25 cellular contexts compared by ENCODE assay signal in the genomic region with DNA sequence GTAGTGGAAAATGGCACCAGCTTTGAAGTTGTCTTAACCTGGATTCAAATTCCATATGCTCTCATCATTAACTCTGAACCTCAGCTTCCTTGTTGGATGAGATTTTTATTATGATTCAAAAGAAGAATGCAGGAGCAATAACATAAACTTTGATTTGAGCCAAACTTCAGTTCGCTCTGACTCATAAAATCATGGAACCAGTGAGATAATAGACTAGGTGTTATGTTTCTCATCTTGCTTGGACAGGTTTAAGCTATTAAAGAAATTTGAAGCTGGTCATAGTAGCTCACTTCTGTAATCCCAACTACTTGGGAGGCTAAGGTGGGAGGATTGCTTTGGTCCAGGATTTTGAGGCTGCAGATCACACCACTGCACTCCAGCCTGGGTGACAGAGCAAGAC.
DNase-seq lines count a peak whose midpoint lies in the region; ATAC-seq and TF ChIP-seq lines count a peak whose summit lies in the region.
"Had no signal": no experiment of that assay in that cellular context is flagged by ENCODE, and none has a peak within 500 bp of the region (broad histone marks: within the 10 kb centered on the region; RNA-seq: fewer than 3 reads in every experiment).

No MANE protein-coding gene starts in this region.

- no peaks in the 10 kb centered on the region for H3K27me3 ChIP-seq in IMR-90 (ENCODE audit: control insufficient read depth, insufficient read depth, low read length)
- no peaks in the 10 kb centered on the region for H3K27me3 ChIP-seq in mammary epithelial cell (ENCODE audit: insufficient read depth, low read length)
- H3K27me3 ChIP-seq in WERI-Rb-1 (ENCODE audit: insufficient read depth, low read depth, severe bottlenecking): no peaks in the 10 kb centered on the region
- H3K27me3 ChIP-seq: dorsolateral prefrontal cortex, neural progenitor cell, upper lobe of right lung had no signal

- dilution Hi-C loops in IMR-90 (cut with HindIII; ENCODE audit: low sequenced_read_pairs, unreplicated experiment) (no loop called here), mammary epithelial cell (cut with HindIII; ENCODE audit: low sequenced_read_pairs) (no loop called here)

- DNase-seq in Daoy (ENCODE audit: low read depth) (peak; percentile 4), IMR-90 (peak; percentile 71), mammary epithelial cell (peak; percentile 79), kidney glomerular epithelial cell (lab: John Stamatoyannopoulos, UW) (peak; percentile 18), WERI-Rb-1 (no peak), globus pallidus (ENCODE audit: low spot score) (no peak), AG20443 (ENCODE audit: low spot score) (no peak)
- DNase-seq: activated CD4-positive, alpha-beta memory T cell treated with anti-CD3 and anti-CD28 coated beads, Interleukin-2, amount 10 ng/mL, durations not matched to agents 7 days and 5 days; activated CD4-positive, alpha-beta T cell treated with anti-CD3 and anti-CD28 coated beads for 1 hour; activated CD8-positive, alpha-beta memory T cell treated with anti-CD3 and anti-CD28 coated beads, Interleukin-2, amount 50 U/mL, for 4 hours; activated naive CD4-positive, alpha-beta T cell treated with anti-CD3 and anti-CD28 coated beads for 36 hours; Calu3; dorsolateral prefrontal cortex; immature natural killer cell; left ventricle myocardium superior; NCI-H1048; NCI-H1694 treated with DMSO at 0.1 percent for 48 hours; stimulated activated naive CD4-positive, alpha-beta T cell; T-helper 2 cell; upper lobe of right lung had no signal

- H3K9me3 ChIP-seq in IMR-90 (ENCODE audit: control insufficient read depth, insufficient read depth, low read length): no peaks in the 10 kb centered on the region
- H3K9me3 ChIP-seq in mammary epithelial cell (replicated peaks; ENCODE audit: insufficient read depth, low read length): no peaks in the 10 kb centered on the region
- no peaks in the 10 kb centered on the region for H3K9me3 ChIP-seq in WERI-Rb-1 (ENCODE audit: severe bottlenecking)
- H3K9me3 ChIP-seq: upper lobe of right lung had no signal

- BruUV-seq in IMR-90 (replicated peaks; lab: Mats Ljungman, UMichigan) (no TSS peak), mammary epithelial cell (replicated peaks; lab: Mats Ljungman, UMichigan) (no TSS peak)

- H2AK9ac ChIP-seq in IMR-90 (replicated peaks; ENCODE audit: low read depth, low read length, poor library complexity): no peak overlapping the region

- H3K9ac ChIP-seq in IMR-90 (ENCODE audit: low read depth, low read length): no peak overlapping the region
- no peak overlapping the region for H3K9ac ChIP-seq in mammary epithelial cell (ENCODE audit: insufficient read depth, low read length)
- H3K9ac ChIP-seq: neural progenitor cell, parathyroid adenoma had no signal

- CTCF ChIA-PET in IMR-90 (lab: Yijun Ruan, JAX): no interaction called here
- CTCF ChIA-PET in mammary epithelial cell (lab: Charles Lee; ENCODE audit: low non-redundant PET): interaction anchor here (0.6 to 0.7 kb wide), 2 partner anchors 24 to 271 kb away, joined by 3 read pairs; no protein-coding TSS in a partner anchor

- no peak overlapping the region for H3K27ac ChIP-seq in IMR-90 (ENCODE audit: insufficient read depth, low read length)
- peak overlapping the region; percentile 36 for H3K27ac ChIP-seq in mammary epithelial cell (ENCODE audit: insufficient read depth, low read depth, low read length)
- H3K27ac ChIP-seq in WERI-Rb-1: no peak overlapping the region
- H3K27ac ChIP-seq: dorsolateral prefrontal cortex, neural progenitor cell, parathyroid adenoma, skin epidermis, upper lobe of right lung had no signal

- H4K20me1 ChIP-seq in IMR-90 (ENCODE audit: insufficient read depth, low read length) (no peaks in the 10 kb centered on the region; the same call in 1 of the 2 replicates), mammary epithelial cell (ENCODE audit: insufficient read depth, low read length) (no peaks in the 10 kb centered on the region)

- H2BK120ac ChIP-seq in IMR-90 (ENCODE audit: low read depth, low read length): no peak overlapping the region

- H3K4me2 ChIP-seq in IMR-90 (ENCODE audit: low read depth, low read length) (no peak overlapping the region), mammary epithelial cell (ENCODE audit: insufficient read depth, low read depth, low read length) (peak overlapping the region; percentile 23)
- H3K4me2 ChIP-seq: neural progenitor cell had no signal

- peak; percentile 21 for ATAC-seq in IMR-90 (ENCODE audit: low read depth)
- ATAC-seq in GM21576 (IDR thresholded peaks at IDR 0.05; ENCODE audit: unreplicated experiment): no peak
- ATAC-seq: HepG2, left ventricle myocardium superior, upper lobe of right lung had no signal

- no peak overlapping the region for H3K23ac ChIP-seq in IMR-90 (ENCODE audit: low read depth, low read length)

- TF ChIP-seq POLR2A in IMR-90 (IDR thresholded peaks at IDR 0.05; ENCODE audit: low read depth, low read length): no peak

- no peak overlapping the region for H4K8ac ChIP-seq in IMR-90 (ENCODE audit: low read depth in 2 of 2, low read length in 2 of 2)

- POLR2A ChIA-PET in IMR-90 (lab: Charles Lee; ENCODE audit: unreplicated experiment): no interaction called here

- H3K4me1 ChIP-seq in IMR-90 (ENCODE audit: control insufficient read depth, insufficient read depth, low read length) (peaks cover 4% of the 10 kb centered on the region; the same call in 1 of the 2 replicates), mammary epithelial cell (ENCODE audit: insufficient read depth, low read length) (peaks cover 16% of the 10 kb centered on the region)
- H3K4me1 ChIP-seq: neural progenitor cell, upper lobe of right lung had no signal

- no peak overlapping the region for H2AFZ ChIP-seq in IMR-90 (replicated peaks; ENCODE audit: low read length, poor library complexity)
- no peak overlapping the region for H2AFZ ChIP-seq in mammary epithelial cell (ENCODE audit: low read depth, low read length)
- H2AFZ ChIP-seq: neural progenitor cell, parathyroid adenoma had no signal

- H2BK20ac ChIP-seq in IMR-90 (ENCODE audit: low read depth, low read length): no peak overlapping the region

- H4K5ac ChIP-seq in IMR-90 (ENCODE audit: low read depth, low read length): no peak overlapping the region

- no peak overlapping the region for H2AK5ac ChIP-seq in IMR-90 (ENCODE audit: low read depth, low read length)

- no peak overlapping the region for H4K91ac ChIP-seq in IMR-90 (ENCODE audit: insufficient read depth, low read depth, low read length)

- no peak for TF ChIP-seq RAD21 in IMR-90 (IDR thresholded peaks at IDR 0.05; ENCODE audit: low read length)

- peaks cover 6 to 23% of the 10 kb centered on the region in 2 experiments; a peak in 3 of 4 replicates for H3K79me1 ChIP-seq in IMR-90 (ENCODE audit: low read depth in 1 of 2, low read length in 2 of 2)

- TF ChIP-seq CTCF in IMR-90 (conservative IDR thresholded peaks at IDR 0.05; ENCODE audit: low read depth, low read length) (no peak), mammary epithelial cell (conservative IDR thresholded peaks at IDR 0.05 in 1 of 2, IDR thresholded peaks at IDR 0.05 in 1 of 2; ENCODE audit: extremely low read depth in 1 of 2, insufficient read depth in 1 of 2, low read depth in 1 of 2, low read length in 2 of 2) (no peak), WERI-Rb-1 (IDR thresholded peaks at IDR 0.05; ENCODE audit: low read depth, low read length) (no peak)

- H3K36me3 ChIP-seq in IMR-90 (ENCODE audit: control insufficient read depth, insufficient read depth, low read length) (no peaks in the 10 kb centered on the region), mammary epithelial cell (ENCODE audit: insufficient read depth, low read length) (no peaks in the 10 kb centered on the region), WERI-Rb-1 (no peaks in the 10 kb centered on the region)
- H3K36me3 ChIP-seq: neural progenitor cell, upper lobe of right lung had no signal

- no peak overlapping the region for H2BK15ac ChIP-seq in IMR-90 (ENCODE audit: low read depth, low read length)

- in situ Hi-C loops in IMR-90 (cut with MboI; ENCODE audit: low sequenced_read_pairs): no loop called here
- in situ Hi-C loops in mammary epithelial cell (cut with MboI; ENCODE audit: low sequenced_read_pairs in 2 of 2): loop anchor here in 1 of 2 donors (25.0 kb wide), 1 partner anchor 188 kb away; a partner anchor contains a TSS

- intact Hi-C loops in IMR-90 (cut with micrococcal nuclease): no loop called here
- intact Hi-C loops in mammary epithelial cell (cut with micrococcal nuclease): no loop called here

- H3K56ac ChIP-seq in IMR-90 (ENCODE audit: extremely low read depth, insufficient read depth, low read length): no peak overlapping the region

- peaks cover 71% of the 10 kb centered on the region for H3K79me2 ChIP-seq in mammary epithelial cell (ENCODE audit: insufficient read depth, low read length)
- H3K79me2 ChIP-seq: parathyroid adenoma had no signal

- H3K4me3 ChIP-seq in IMR-90 (ENCODE audit: insufficient read depth, low read depth, low read length) (no peak overlapping the region), mammary epithelial cell (replicated peaks in 1 of 3; ENCODE audit: insufficient read depth in 1 of 3, low read depth in 2 of 3, low read length in 3 of 3) (no peak overlapping the region), WERI-Rb-1 (ENCODE audit: low read depth, low read length) (no peak overlapping the region)
- H3K4me3 ChIP-seq: dorsolateral prefrontal cortex, neural progenitor cell, skin epidermis, upper lobe of right lung had no signal

- WGBS in IMR-90 (ENCODE audit: extremely low coverage in 2 of 2, insufficient read length in 1 of 2), 2 experiments: no CpG with 5 or more reads among the region's 1 CpG
- 78% methylated on average over 1 of the region's 1 CpG for WGBS in mammary epithelial cell (ENCODE audit: low coverage, missing lambda C conversion rate)

- H3K4ac ChIP-seq in IMR-90 (ENCODE audit: low read depth, low read length): no peak overlapping the region

- no peak overlapping the region for H2BK5ac ChIP-seq in IMR-90 (ENCODE audit: low read depth, low read length, poor library complexity, severe bottlenecking)

- H3K14ac ChIP-seq in IMR-90 (replicated peaks; ENCODE audit: low read depth, low read length): no peak overlapping the region

- no peak overlapping the region for H3K18ac ChIP-seq in IMR-90 (ENCODE audit: low read depth, low read length)

- H3K9me1 ChIP-seq in IMR-90 (ENCODE audit: insufficient read depth, low read length): no peaks in the 10 kb centered on the region; the same call in 1 of the 2 replicates

TF ChIP-seq in IMR-90, 13 proteins besides CTCF, POLR2A, EP300 and RAD21:
- no peak for TF ChIP-seq RFX5 (IDR thresholded peaks at IDR 0.05; ENCODE audit: low read depth, low read length)
- no peak for TF ChIP-seq MAZ (IDR thresholded peaks at IDR 0.05; ENCODE audit: borderline replicate concordance, low read depth, low read length)
TF ChIP-seq in IMR-90: peak in this region for 0.

Comparison
In these comparisons a context has a peak if more than half of its experiments do, and no peak if none do; other contexts are left out.
1. DNase-seq: peak in Daoy (single experiment), IMR-90 (single experiment), mammary epithelial cell (single experiment) and kidney glomerular epithelial cell (single experiment); none in WERI-Rb-1 (single experiment), globus pallidus (single experiment) and AG20443 (single experiment).